ENCODE assay signal across 1 cellular context in the genomic region with DNA sequence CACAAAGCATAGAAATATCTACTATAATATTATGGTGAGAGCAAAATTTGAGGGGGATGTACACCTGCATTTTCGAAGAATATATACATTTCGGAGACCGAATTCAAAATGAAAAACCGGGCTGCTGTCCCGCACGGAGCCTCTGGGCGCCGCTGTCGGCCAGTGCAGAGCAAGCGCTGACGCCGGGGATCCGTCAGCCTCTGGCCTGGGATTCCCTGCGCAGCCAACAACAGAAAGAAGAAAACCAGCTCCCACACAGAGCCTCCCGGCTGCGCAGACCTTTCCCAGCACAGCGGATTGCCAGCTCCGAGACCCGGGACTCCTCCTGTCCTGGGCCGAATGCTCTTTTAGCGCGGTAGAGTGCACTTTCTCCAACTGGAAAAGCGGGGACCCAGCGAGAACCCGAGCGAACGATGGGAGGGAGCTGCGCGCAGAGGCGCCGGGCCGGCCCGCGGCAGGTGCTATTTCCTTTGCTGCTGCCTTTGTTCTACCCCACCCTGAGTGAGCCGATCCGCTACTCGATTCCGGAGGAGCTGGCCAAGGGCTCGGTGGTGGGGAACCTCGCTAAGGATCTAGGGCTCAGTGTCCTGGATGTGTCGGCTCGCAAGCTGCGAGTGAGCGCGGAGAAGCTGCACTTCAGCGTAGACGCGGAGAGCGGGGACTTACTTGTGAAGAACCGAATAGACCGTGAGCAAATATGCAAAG.
A peak's percentile ranks its signal among the peaks of the same experiment; 100 is the strongest.
TF ChIP-seq lines count a peak whose summit lies in the region.

A gene (plus strand): TSS at position 232 of the 705 bp plus-strand sequence. CDS start 182 bp downstream, at position 414.

TF ChIP-seq in WTC11, 78 proteins besides CTCF, POLR2A, EP300 and RAD21:
- TF ChIP-seq, protein P1, sequence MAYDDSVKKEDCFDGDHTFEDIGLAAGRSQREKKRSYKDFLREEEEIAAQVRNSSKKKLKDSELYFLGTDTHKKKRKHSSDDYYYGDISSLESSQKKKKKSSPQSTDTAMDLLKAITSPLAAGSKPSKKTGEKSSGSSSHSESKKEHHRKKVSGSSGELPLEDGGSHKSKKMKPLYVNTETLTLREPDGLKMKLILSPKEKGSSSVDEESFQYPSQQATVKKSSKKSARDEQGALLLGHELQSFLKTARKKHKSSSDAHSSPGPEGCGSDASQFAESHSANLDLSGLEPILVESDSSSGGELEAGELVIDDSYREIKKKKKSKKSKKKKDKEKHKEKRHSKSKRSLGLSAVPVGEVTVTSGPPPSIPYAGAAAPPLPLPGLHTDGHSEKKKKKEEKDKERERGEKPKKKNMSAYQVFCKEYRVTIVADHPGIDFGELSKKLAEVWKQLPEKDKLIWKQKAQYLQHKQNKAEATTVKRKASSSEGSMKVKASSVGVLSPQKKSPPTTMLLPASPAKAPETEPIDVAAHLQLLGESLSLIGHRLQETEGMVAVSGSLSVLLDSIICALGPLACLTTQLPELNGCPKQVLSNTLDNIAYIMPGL (CRISPR knock-in tag; IDR thresholded peaks at IDR 0.05), result peak; percentile 94
